7 cellular contexts compared by ENCODE assay signal in the genomic region with DNA sequence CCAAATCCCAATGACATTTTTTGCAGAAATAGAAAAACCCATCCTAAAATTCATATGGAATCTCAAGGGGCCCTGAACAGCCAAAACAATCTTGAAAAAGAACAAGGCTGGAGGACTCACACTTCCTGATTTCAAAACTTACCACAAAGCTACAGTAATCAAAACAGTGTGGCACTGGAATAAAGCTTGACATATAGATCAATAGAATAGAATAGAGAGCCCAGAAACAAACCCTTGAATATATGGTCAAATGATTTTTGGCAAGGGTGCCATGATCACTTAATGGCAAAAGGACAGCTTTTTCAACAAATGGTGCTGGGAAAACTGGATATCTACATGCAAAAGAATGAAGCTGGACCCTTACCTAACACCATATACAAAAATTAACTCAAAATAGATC. TPM values are rescaled to one million over a fixed set of nuclear protein-coding genes. Genes with fewer than 3 reads are reported as not detected.
DNase-seq lines count a peak whose midpoint lies in the region; ATAC-seq and TF ChIP-seq lines count a peak whose summit lies in the region.
"Not testable (repeated sequence)": the region's sequence is repeated elsewhere in the genome, so short reads cannot be mapped to it uniquely, and the experiment has no call there.

No MANE protein-coding gene starts in this region.

- not testable (repeated sequence) for DNase-seq in HFFc6; SJCRH30; MCF 10A (ENCODE audit: unreplicated experiment); naive thymus-derived CD4-positive, alpha-beta T cell; smooth muscle cell (lab: John Stamatoyannopoulos, UW; ENCODE audit: unreplicated experiment)

- intact Hi-C loops in MCF 10A (cut with micrococcal nuclease); naive thymus-derived CD4-positive, alpha-beta T cell (cut with micrococcal nuclease): not testable (repeated sequence)

- peaks cover 17% of the 10 kb centered on the region for H3K9me3 ChIP-seq in BLaER1
- H3K9me3 ChIP-seq in SJCRH30 (replicated peaks): peaks cover 11% of the 10 kb centered on the region
- not testable (repeated sequence) for H3K9me3 ChIP-seq in naive thymus-derived CD4-positive, alpha-beta T cell (ENCODE audit: control insufficient read depth in 2 of 3, low read length in 3 of 3); smooth muscle cell (replicated peaks; ENCODE audit: low read depth)

- peaks cover 19% of the 10 kb centered on the region for H3K4me1 Mint-ChIP-seq in HFFc6 (ENCODE audit: low read depth)
- H3K4me1 Mint-ChIP-seq in activated T-helper 17 cell treated with anti-CD3 and anti-CD28 coated beads, Interleukin-2, amount 50 U/mL, for 72 hours: peaks cover 37% of the 10 kb centered on the region
- not testable (repeated sequence) for H3K4me1 Mint-ChIP-seq in MCF 10A (ENCODE audit: insufficient read depth, unreplicated experiment)
- H3K4me1 Mint-ChIP-seq in naive thymus-derived CD4-positive, alpha-beta T cell: peaks cover 22 to 50% (median 46%) of the 10 kb centered on the region in 7 donors

- not testable (repeated sequence) for H3K27me3 ChIP-seq in BLaER1; SJCRH30; naive thymus-derived CD4-positive, alpha-beta T cell (ENCODE audit: control insufficient read depth in 2 of 2, insufficient read depth in 2 of 2, low read length in 2 of 2); smooth muscle cell (ENCODE audit: low read depth)

- POLR2A ChIA-PET in MCF 10A (lab: Yijun Ruan, JAX): interaction anchor here (0.6 to 2.0 kb wide), 5 partner anchors 9 to 178 kb away, joined by 3 to 6 read pairs (median 4); no protein-coding TSS in a partner anchor
- POLR2A ChIA-PET in naive thymus-derived CD4-positive, alpha-beta T cell (lab: Charles Lee): interaction anchor here (0.6 to 1.5 kb wide), 9 partner anchors 8 to 408 kb away, joined by 3 to 8 read pairs (median 3); no protein-coding TSS in a partner anchor

- not testable (repeated sequence) for H3K36me3 ChIP-seq in BLaER1; SJCRH30; naive thymus-derived CD4-positive, alpha-beta T cell (ENCODE audit: control insufficient read depth in 2 of 3, insufficient read depth in 3 of 3, low read length in 3 of 3); smooth muscle cell (ENCODE audit: low read depth)

- peak overlapping the region; percentile 79 for H3K4me2 ChIP-seq in BLaER1
- peak overlapping the region; percentile 5 for H3K4me2 ChIP-seq in smooth muscle cell

- H2AFZ ChIP-seq in smooth muscle cell (ENCODE audit: low read depth): not testable (repeated sequence)

- H3K27me3 Mint-ChIP-seq in HFFc6 (ENCODE audit: insufficient read depth); activated T-helper 17 cell treated with anti-CD3 and anti-CD28 coated beads, Interleukin-2, amount 50 U/mL, for 72 hours; MCF 10A (ENCODE audit: insufficient read depth, unreplicated experiment); naive thymus-derived CD4-positive, alpha-beta T cell: not testable (repeated sequence)

- H3K4me1 ChIP-seq in BLaER1 (peaks cover 43% of the 10 kb centered on the region), SJCRH30 (peaks cover 13% of the 10 kb centered on the region)
- peaks cover 23 to 32% of the 10 kb centered on the region in 2 donors for H3K4me1 ChIP-seq in naive thymus-derived CD4-positive, alpha-beta T cell (ENCODE audit: control insufficient read depth in 2 of 2, insufficient read depth in 2 of 2, low read length in 2 of 2)
- not testable (repeated sequence) for H3K4me1 ChIP-seq in smooth muscle cell (ENCODE audit: low read depth)

- not testable (repeated sequence) for BruUV-seq in MCF 10A (replicated peaks; lab: Mats Ljungman, UMichigan)

- not testable (repeated sequence) for H3K36me3 Mint-ChIP-seq in HFFc6 (ENCODE audit: low read depth); activated T-helper 17 cell treated with anti-CD3 and anti-CD28 coated beads, Interleukin-2, amount 50 U/mL, for 72 hours (ENCODE audit: low read depth); MCF 10A (ENCODE audit: insufficient read depth, unreplicated experiment); naive thymus-derived CD4-positive, alpha-beta T cell

- not testable (repeated sequence) for ATAC-seq in activated T-helper 17 cell treated with anti-CD3 and anti-CD28 coated beads, Interleukin-2, amount 50 U/mL, for 72 hours (replicated peaks); naive thymus-derived CD4-positive, alpha-beta T cell

- not testable (repeated sequence) for H3K4me3 ChIP-seq in BLaER1; SJCRH30; naive thymus-derived CD4-positive, alpha-beta T cell (ENCODE audit: low read length); smooth muscle cell

- H3F3A ChIP-seq in smooth muscle cell (ENCODE audit: low read depth): not testable (repeated sequence)

- H3K27ac Mint-ChIP-seq in HFFc6 (peak overlapping the region; percentile 83), MCF 10A (ENCODE audit: low read depth, unreplicated experiment) (peak overlapping the region; percentile 31)
- H3K27ac Mint-ChIP-seq in activated T-helper 17 cell treated with anti-CD3 and anti-CD28 coated beads, Interleukin-2, amount 50 U/mL, for 72 hours: peak overlapping the region; percentile 68
- H3K27ac Mint-ChIP-seq in naive thymus-derived CD4-positive, alpha-beta T cell: peak overlapping the region in 5 of 9 donors; percentile 6 to 81 (median 31)

- TF ChIP-seq CTCF in HFFc6 (IDR thresholded peaks at IDR 0.05); MCF 10A (IDR thresholded peaks at IDR 0.05; ENCODE audit: unreplicated experiment); smooth muscle cell (IDR thresholded peaks at IDR 0.05; ENCODE audit: borderline replicate concordance, insufficient read depth, poor library complexity, severe bottlenecking): not testable (repeated sequence)

- H3K27ac ChIP-seq in BLaER1: peak overlapping the region; percentile 47; the same call in 1 of the 2 replicates
- H3K27ac ChIP-seq in SJCRH30: peak overlapping the region; percentile 83
- not testable (repeated sequence) for H3K27ac ChIP-seq in naive thymus-derived CD4-positive, alpha-beta T cell (ENCODE audit: low read depth, low read length)
- peak overlapping the region; percentile 58 for H3K27ac ChIP-seq in smooth muscle cell (ENCODE audit: low read depth)

- not testable (repeated sequence) for H3K9me3 Mint-ChIP-seq in HFFc6; activated T-helper 17 cell treated with anti-CD3 and anti-CD28 coated beads, Interleukin-2, amount 50 U/mL, for 72 hours; MCF 10A (ENCODE audit: unreplicated experiment)
- H3K9me3 Mint-ChIP-seq in naive thymus-derived CD4-positive, alpha-beta T cell: peaks cover 0 to 11% (median 6%) of the 10 kb centered on the region in 11 donors

- CTCF ChIA-PET in MCF 10A (lab: Yijun Ruan, JAX): interaction anchor here (0.8 to 1.4 kb wide), 4 partner anchors 110 to 174 kb away, joined by 3 to 6 read pairs (median 3); no protein-coding TSS in a partner anchor
- CTCF ChIA-PET in naive thymus-derived CD4-positive, alpha-beta T cell (lab: Charles Lee): interaction anchor here (0.5 to 1.5 kb wide), 3 partner anchors 28 to 110 kb away, joined by 3 to 9 read pairs (median 3); no protein-coding TSS in a partner anchor

- H3K9ac ChIP-seq in BLaER1; smooth muscle cell (ENCODE audit: low read depth): not testable (repeated sequence)

- 0 out of 2 replicates have a peak overlapping the region, but pooled peaks have one; percentile 54 for H3K4me3 Mint-ChIP-seq in HFFc6
- H3K4me3 Mint-ChIP-seq in activated T-helper 17 cell treated with anti-CD3 and anti-CD28 coated beads, Interleukin-2, amount 50 U/mL, for 72 hours: peak overlapping the region; percentile 67
- H3K4me3 Mint-ChIP-seq in MCF 10A (ENCODE audit: unreplicated experiment): not testable (repeated sequence)
- peak overlapping the region in 1 of 10 donors; percentile 35 for H3K4me3 Mint-ChIP-seq in naive thymus-derived CD4-positive, alpha-beta T cell

- H4K20me1 ChIP-seq in BLaER1; smooth muscle cell (ENCODE audit: low read depth): not testable (repeated sequence)

- not testable (repeated sequence) for H3K79me2 ChIP-seq in smooth muscle cell (ENCODE audit: low read depth)

RNA-seq across cellular contexts. Expression of gene HPCAL1, which starts 3.9 kb away (rescaled TPM):
- total RNA-seq in HFFc6 (2021; fragmentation: NEBNext Ultra II Directional; extraction: Animal tissue kit (Norgen Biotek cat#: 25700)): 10 to 100 TPM; 36.3 to 60.3 (median 57.2) TPM
- total RNA-seq in SJCRH30 (2014; rRNA removed; shearing (Covaris generic)): 51.7 and 52.4 TPM in 2 replicates
- 100 to 1,000 TPM in 1 of 2 donors, 10 to 100 TPM in 1; 57.9 to 139 TPM for total RNA-seq in activated T-helper 17 cell treated with anti-CD3 and anti-CD28 coated beads, Interleukin-2, amount 50 U/mL, for 72 hours
- total RNA-seq in MCF 10A (2022): 136 and 144 TPM in 2 replicates
- 10 to 100 TPM; 44.9 to 90.5 (median 65.8) TPM for total RNA-seq in naive thymus-derived CD4-positive, alpha-beta T cell
- polyA plus RNA-seq in naive thymus-derived CD4-positive, alpha-beta T cell: 100 to 1,000 TPM; 105 to 137 TPM
- total RNA-seq in smooth muscle cell: 7.0 and 11.7 TPM in 2 replicates
- polyA plus RNA-seq in smooth muscle cell: 15.8 and 18.6 TPM in 2 replicates

Comparison
In these comparisons a context has a peak if more than half of its experiments do, and no peak if none do; other contexts are left out.
1. H3K27ac Mint-ChIP-seq: peak in every context shown above with its lines; median percentile 83 in HFFc6; 68 in activated T-helper 17 cell treated with anti-CD3 and anti-CD28 coated beads, Interleukin-2, amount 50 U/mL, for 72 hours; 31 in MCF 10A; 31 in naive thymus-derived CD4-positive, alpha-beta T cell.